ENCODE assay signal across 26 cellular contexts in the genomic region with DNA sequence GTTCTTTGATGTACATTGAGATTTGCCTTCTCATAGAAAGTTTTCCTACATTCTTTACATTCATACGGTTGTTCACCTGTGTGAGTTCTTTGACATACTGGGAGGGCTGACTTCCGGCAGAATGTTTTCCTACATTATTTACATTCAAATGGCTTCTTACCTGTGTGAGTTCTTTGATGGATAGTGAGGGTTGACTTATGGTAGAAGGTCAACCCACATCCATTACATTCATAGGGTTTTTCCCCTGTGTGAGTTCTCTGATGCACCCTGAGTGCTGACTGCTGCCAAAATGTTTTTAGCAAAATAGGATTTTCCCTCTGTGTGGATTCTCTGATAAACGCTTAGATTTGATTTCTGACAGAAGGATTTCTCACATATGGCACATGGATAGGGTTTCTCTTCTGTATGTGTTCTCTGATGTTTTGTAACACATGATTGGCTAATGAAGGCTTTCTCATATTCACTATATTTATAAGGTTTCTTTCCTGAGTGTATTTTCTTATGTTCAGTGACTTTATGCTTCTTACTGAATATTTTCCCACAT.
"Had no signal": no experiment of that assay in that cellular context is flagged by ENCODE, and none has a peak within 500 bp of the region (broad histone marks: within the 10 kb centered on the region; RNA-seq: fewer than 3 reads in every experiment).

No MANE protein-coding gene starts in this region.

- H3K4me1 Mint-ChIP-seq: immature natural killer cell, mesothelial cell of epicardium, naive B cell had no signal

- H3K36me3 ChIP-seq: esophagus muscularis mucosa, gastroesophageal sphincter, heart left ventricle, left ventricle myocardium inferior, lower lobe of right lung had no signal

- ATAC-seq: foreskin keratinocyte, gastroesophageal sphincter, heart left ventricle, left colon, left lobe of liver, lower lobe of right lung, mucosa of descending colon had no signal

- H3K27ac Mint-ChIP-seq: immature natural killer cell, mesothelial cell of epicardium, naive B cell had no signal

- H3K79me2 ChIP-seq: hepatocyte had no signal

- H3K27ac ChIP-seq: coronary artery, dorsolateral prefrontal cortex, esophagus muscularis mucosa, foreskin keratinocyte, gastroesophageal sphincter, heart left ventricle, hepatocyte, left ventricle myocardium inferior, lower lobe of right lung had no signal

- FAIRE-seq: colon, endothelial cell of umbilical vein, frontal cortex, kidney had no signal

- H2AFZ ChIP-seq: hepatocyte had no signal

- DNase-seq: dermis blood vessel endothelial cell; dorsolateral prefrontal cortex; effector CD4-positive, alpha-beta T cell; effector memory CD4-positive, alpha-beta T cell; foreskin keratinocyte; heart left ventricle; hypothalamus; immature natural killer cell; islet precursor cell; kidney; kidney glomerular epithelial cell; left colon; left ventricle myocardium inferior; lower lobe of right lung; mesenchymal stem cell; mucosa of descending colon; naive B cell had no signal

- H3K4me2 ChIP-seq: hepatocyte had no signal

- H3K4me1 ChIP-seq: esophagus muscularis mucosa, foreskin keratinocyte, gastroesophageal sphincter, heart left ventricle, left ventricle myocardium inferior, lower lobe of right lung had no signal

- H3K4me3 ChIP-seq: coronary artery, dorsolateral prefrontal cortex, esophagus muscularis mucosa, gastroesophageal sphincter, heart left ventricle, hepatocyte, left ventricle myocardium inferior, lower lobe of right lung, mucosa of descending colon had no signal

- H3K4me3 Mint-ChIP-seq: immature natural killer cell, mesothelial cell of epicardium, naive B cell had no signal

- H3K27me3 ChIP-seq: dorsolateral prefrontal cortex, esophagus muscularis mucosa, foreskin keratinocyte, gastroesophageal sphincter, heart left ventricle, hepatocyte had no signal
